In the genomic region with DNA sequence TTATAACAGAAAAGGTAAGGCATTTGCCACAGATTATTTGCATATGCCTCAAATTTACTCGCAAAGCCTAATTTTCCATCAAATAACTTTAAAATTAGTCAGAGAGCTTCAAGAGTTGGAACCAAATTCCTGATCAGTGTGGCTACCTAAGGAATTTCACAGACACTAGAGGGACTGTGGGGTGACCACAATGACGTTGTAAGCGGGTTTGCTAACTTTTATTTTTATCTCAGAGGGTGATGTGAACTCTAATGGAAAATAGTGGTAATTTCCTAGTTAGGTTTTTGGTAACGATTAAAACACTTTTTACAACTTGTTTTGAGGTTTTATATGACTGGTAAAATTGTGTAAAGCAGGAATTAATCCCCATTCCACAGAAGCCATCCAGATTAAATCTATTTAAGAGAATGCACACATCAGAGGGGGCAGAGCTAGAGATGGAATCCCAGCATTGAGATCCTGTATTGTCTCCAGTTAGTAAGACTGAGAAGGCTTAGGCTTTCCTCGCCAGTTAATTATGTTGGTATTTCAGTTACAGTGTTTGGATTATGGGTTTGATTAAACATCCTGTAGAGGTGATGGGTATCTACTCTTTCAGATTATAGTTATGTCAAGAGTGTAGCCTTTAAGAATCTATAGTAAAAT, we compare ENCODE assay signal across 12 cellular contexts.
A peak's percentile ranks its signal among the peaks of the same experiment; 100 is the strongest.
DNase-seq lines count a peak whose midpoint lies in the region; ATAC-seq lines count a peak whose summit lies in the region.
"Had no signal": no experiment of that assay in that cellular context is flagged by ENCODE, and none has a peak within 500 bp of the region (broad histone marks: within the 10 kb centered on the region; RNA-seq: fewer than 3 reads in every experiment).

No MANE protein-coding gene starts in this region.

- no peaks in the 10 kb centered on the region for H3K9me3 Mint-ChIP-seq in naive thymus-derived CD4-positive, alpha-beta T cell

- H3K9me3 ChIP-seq in GM23248 (ENCODE audit: low read depth) (no peaks in the 10 kb centered on the region), adipocyte (ENCODE audit: control insufficient read depth, low read length) (no peaks in the 10 kb centered on the region)
- no peaks in the 10 kb centered on the region for H3K9me3 ChIP-seq in naive thymus-derived CD4-positive, alpha-beta T cell (ENCODE audit: control insufficient read depth in 2 of 3, low read length in 3 of 3)
- H3K9me3 ChIP-seq: adrenal gland had no signal

- no peak overlapping the region for H3K27ac Mint-ChIP-seq in naive thymus-derived CD4-positive, alpha-beta T cell

- H3F3A ChIP-seq in GM23248 (ENCODE audit: insufficient read depth): peaks cover 21% of the 10 kb centered on the region

- peak overlapping the region; percentile 37 for H3K9ac ChIP-seq in GM23248
- H3K9ac ChIP-seq in adipocyte (ENCODE audit: low read length): no peak overlapping the region

- no peaks in the 10 kb centered on the region for H3K27me3 Mint-ChIP-seq in naive thymus-derived CD4-positive, alpha-beta T cell

- 19 to 25% methylated on average over 5 of the region's 5 CpGs for WGBS in GM23248 (ENCODE audit: low coverage in 1 of 2, low lambda C conversion rate in 2 of 2, missing lambda C conversion rate in 2 of 2), 2 experiments

- CTCF ChIA-PET in naive thymus-derived CD4-positive, alpha-beta T cell (lab: Charles Lee): no interaction called here

- 0 out of 2 replicates have a peak overlapping the region, but pooled peaks have one; percentile 7 for H2AFZ ChIP-seq in GM23248
- H2AFZ ChIP-seq: PC-9 had no signal

- intact Hi-C loops in naive thymus-derived CD4-positive, alpha-beta T cell (cut with micrococcal nuclease): no loop called here

- peak overlapping the region; percentile 51 for H3K4me2 ChIP-seq in GM23248 (ENCODE audit: unreplicated experiment)
- H3K4me2 ChIP-seq: PC-9 had no signal

- POLR2A ChIA-PET in naive thymus-derived CD4-positive, alpha-beta T cell (lab: Charles Lee): no interaction called here

- in situ Hi-C loops in GM23248 (cut with MboI): no loop called here

- no peaks in the 10 kb centered on the region for H3K9me2 ChIP-seq in GM23248 (ENCODE audit: insufficient read depth)

- H3K4me3 ChIP-seq in GM23248 (peak overlapping the region; percentile 20), adipocyte (ENCODE audit: low read length) (no peak overlapping the region)
- no peak overlapping the region for H3K4me3 ChIP-seq in naive thymus-derived CD4-positive, alpha-beta T cell (ENCODE audit: low read length)
- H3K4me3 ChIP-seq: adrenal gland, PC-9, skin epidermis had no signal

- no peaks in the 10 kb centered on the region for H3K27me3 ChIP-seq in GM23248 (replicated peaks; ENCODE audit: insufficient read depth)
- no peaks in the 10 kb centered on the region for H3K27me3 ChIP-seq in adipocyte (replicated peaks; ENCODE audit: control insufficient read depth, insufficient read depth, low read length)
- H3K27me3 ChIP-seq in naive thymus-derived CD4-positive, alpha-beta T cell (ENCODE audit: control insufficient read depth in 2 of 2, insufficient read depth in 2 of 2, low read length in 2 of 2): no peaks in the 10 kb centered on the region
- H3K27me3 ChIP-seq: adrenal gland had no signal

- H3K79me2 ChIP-seq in GM23248 (ENCODE audit: insufficient read depth): no peaks in the 10 kb centered on the region

- H3K36me3 ChIP-seq in GM23248 (ENCODE audit: low read depth) (peaks cover 5% of the 10 kb centered on the region; the same call in 1 of the 2 replicates), adipocyte (ENCODE audit: control insufficient read depth, insufficient read depth, low read length, severe bottlenecking) (peaks cover 18% of the 10 kb centered on the region)
- peaks cover 0 to 6% (median 0%) of the 10 kb centered on the region in 3 experiments for H3K36me3 ChIP-seq in naive thymus-derived CD4-positive, alpha-beta T cell (ENCODE audit: control insufficient read depth in 2 of 3, insufficient read depth in 3 of 3, low read length in 3 of 3)
- H3K36me3 ChIP-seq: adrenal gland had no signal

- no peak for ATAC-seq in naive thymus-derived CD4-positive, alpha-beta T cell

- no peaks in the 10 kb centered on the region for H4K20me1 ChIP-seq in GM23248 (ENCODE audit: insufficient read depth)

- H3K4me1 Mint-ChIP-seq in naive thymus-derived CD4-positive, alpha-beta T cell: peaks cover 0 to 6% (median 0%) of the 10 kb centered on the region in 7 donors

- H3K36me3 Mint-ChIP-seq in naive thymus-derived CD4-positive, alpha-beta T cell: peaks cover 0 to 28% (median 10%) of the 10 kb centered on the region in 5 donors

- H3K4me3 Mint-ChIP-seq in naive thymus-derived CD4-positive, alpha-beta T cell: no peak overlapping the region

- DNase-seq in AG08395 (ENCODE audit: low spot score) (peak; percentile 86), GM23248 (peak; percentile 90), adipocyte (ENCODE audit: low read depth) (peak; percentile 71), iris pigment epithelial cell (ENCODE audit: low read depth) (peak; percentile 91), globus pallidus (ENCODE audit: low spot score) (no peak), OCI-M1 (lab: John Stamatoyannopoulos, UW) (no peak), NCI-H128 (lab: John Stamatoyannopoulos, UW; ENCODE audit: unreplicated experiment) (no peak)
- DNase-seq in naive thymus-derived CD4-positive, alpha-beta T cell: no peak
- DNase-seq: adrenal gland, Kasumi-1, PC-9 had no signal

- H3K4me1 ChIP-seq in GM23248 (ENCODE audit: insufficient read depth) (peaks cover 25% of the 10 kb centered on the region), adipocyte (ENCODE audit: control insufficient read depth, insufficient read depth, low read length) (peaks cover 5% of the 10 kb centered on the region)
- no peaks in the 10 kb centered on the region for H3K4me1 ChIP-seq in naive thymus-derived CD4-positive, alpha-beta T cell (ENCODE audit: control insufficient read depth in 2 of 2, insufficient read depth in 2 of 2, low read length in 2 of 2)
- H3K4me1 ChIP-seq: adrenal gland had no signal

- peak overlapping the region; percentile 72 for H3K27ac ChIP-seq in GM23248
- H3K27ac ChIP-seq in naive thymus-derived CD4-positive, alpha-beta T cell (ENCODE audit: low read depth, low read length): no peak overlapping the region
- H3K27ac ChIP-seq: adrenal gland, PC-9, skin epidermis had no signal

Comparison
In these comparisons a context has a peak if more than half of its experiments do, and no peak if none do; other contexts are left out.
1. DNase-seq: peak in AG08395 (single experiment), GM23248 (single experiment), adipocyte (single experiment) and iris pigment epithelial cell (single experiment); none in globus pallidus (single experiment), OCI-M1 (single experiment), NCI-H128 (single experiment) and naive thymus-derived CD4-positive, alpha-beta T cell (0 of 9).